14 cellular contexts compared by ENCODE assay signal in the genomic region with DNA sequence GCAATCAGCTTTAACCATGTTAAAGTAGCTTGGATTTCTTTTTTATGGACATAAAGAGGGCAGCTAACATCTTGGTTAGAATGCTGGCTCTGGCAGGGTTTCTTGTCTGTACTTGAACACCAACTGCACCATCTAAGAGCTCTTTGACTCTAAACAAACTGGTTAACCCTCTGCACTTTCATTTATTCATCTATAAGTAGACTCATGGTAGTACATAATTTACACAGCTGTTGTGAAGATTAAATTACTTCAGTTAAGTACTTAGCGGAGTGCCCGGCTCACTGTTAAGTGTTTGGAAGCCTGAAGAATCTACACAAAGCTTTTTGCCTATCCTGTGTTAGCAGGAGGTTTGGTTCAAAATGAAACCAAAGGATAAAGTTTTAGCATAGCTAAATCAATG.
DNase-seq lines count a peak whose midpoint lies in the region; ATAC-seq, FAIRE-seq and TF ChIP-seq lines count a peak whose summit lies in the region.
"Had no signal": no experiment of that assay in that cellular context is flagged by ENCODE, and none has a peak within 500 bp of the region (broad histone marks: within the 10 kb centered on the region; RNA-seq: fewer than 3 reads in every experiment).

No MANE protein-coding gene starts in this region.

- H2AFZ ChIP-seq in keratinocyte (ENCODE audit: control insufficient read depth, low read length), result peak overlapping the region; percentile 39
- H2AFZ ChIP-seq: GM23248 had no signal

- DNase-seq in DMS53 (lab: John Stamatoyannopoulos, UW) (peak; percentile 89), NCI-H1092 treated with DMSO at 0.1 percent for 48 hours (lab: John Stamatoyannopoulos, UW) (peak; percentile 65), NCI-H510A (lab: John Stamatoyannopoulos, UW) (peak; percentile 68), keratinocyte (ENCODE audit: low read depth, low spot score) (no peak), T-helper 9 cell (no peak)
- no peak for DNase-seq in activated effector memory CD4-positive, alpha-beta T cell treated with anti-CD3 and anti-CD28 coated beads, Interleukin-2, amount 50 U/mL, for 16 hours
- DNase-seq: GM23248, NCI-H1694, NCI-H345, T-cell had no signal

- no peaks in the 10 kb centered on the region for H3K79me2 ChIP-seq in keratinocyte (ENCODE audit: control insufficient read depth, insufficient read depth, low read length)

- dilution Hi-C loops in keratinocyte (cut with MboI; ENCODE audit: extremely low pct_ligation_motif_present, low sequenced_read_pairs), result no loop called here

- no peak for FAIRE-seq in keratinocyte (lab: Jason Lieb, UNC)
- FAIRE-seq: G401.6, GM12891 had no signal

- peaks cover 12% of the 10 kb centered on the region for H3K4me1 ChIP-seq in keratinocyte (ENCODE audit: control insufficient read depth, extremely low read depth, insufficient read depth, low read length)
- H3K4me1 ChIP-seq: BLaER1 had no signal

- no peak overlapping the region for H3K27ac ChIP-seq in keratinocyte (ENCODE audit: control insufficient read depth, insufficient read depth, low read length)
- H3K27ac ChIP-seq: BLaER1, GM23248 had no signal

- H3K36me3 ChIP-seq in keratinocyte (ENCODE audit: control insufficient read depth in 2 of 2, extremely low read depth in 1 of 2, insufficient read depth in 2 of 2, low read length in 2 of 2), result no peaks in the 10 kb centered on the region
- H3K36me3 ChIP-seq: BLaER1 had no signal

- no peak overlapping the region for H3K4me2 ChIP-seq in keratinocyte (ENCODE audit: control insufficient read depth, extremely low read depth, insufficient read depth, low read depth, low read length)
- H3K4me2 ChIP-seq: BLaER1 had no signal

- no peaks in the 10 kb centered on the region for H3K9me1 ChIP-seq in keratinocyte (ENCODE audit: control insufficient read depth, extremely low read depth, insufficient read depth, low read length)

- H3K4me3 ChIP-seq in keratinocyte (ENCODE audit: control insufficient read depth in 2 of 3, extremely low read depth in 1 of 3, insufficient read depth in 2 of 3, low read depth in 1 of 3, low read length in 3 of 3), result no peak overlapping the region
- H3K4me3 ChIP-seq: BLaER1, GM23248 had no signal

- no peak for TF ChIP-seq CTCF in keratinocyte (optimal IDR thresholded peaks at IDR 0.05 in 1 of 3, IDR thresholded peaks at IDR 0.05 in 1 of 3, conservative IDR thresholded peaks at IDR 0.05 in 1 of 3; ENCODE audit: extremely low read depth in 1 of 3, insufficient read depth in 2 of 3, low read length in 3 of 3)

- no peak for ATAC-seq in GM18519 (IDR thresholded peaks at IDR 0.05; ENCODE audit: low FRiP score, unreplicated experiment)
- ATAC-seq: T-cell had no signal

- no peaks in the 10 kb centered on the region for H4K20me1 ChIP-seq in keratinocyte (ENCODE audit: control insufficient read depth, extremely low read depth, insufficient read depth, low read length)
- H4K20me1 ChIP-seq: BLaER1 had no signal

- H3K9me3 ChIP-seq in keratinocyte (ENCODE audit: control insufficient read depth, low read depth, low read length), result no peaks in the 10 kb centered on the region
- H3K9me3 ChIP-seq: BLaER1 had no signal

- no peaks in the 10 kb centered on the region for H3K27me3 ChIP-seq in keratinocyte (ENCODE audit: control insufficient read depth, extremely low read depth, insufficient read depth, low read length)
- H3K27me3 ChIP-seq: BLaER1 had no signal

- no peak overlapping the region for H3K9ac ChIP-seq in keratinocyte (ENCODE audit: control insufficient read depth, extremely low read depth, insufficient read depth, low read length)
- H3K9ac ChIP-seq: BLaER1, GM23248 had no signal

Comparison
In these comparisons a context has a peak if more than half of its experiments do, and no peak if none do; other contexts are left out.
1. DNase-seq: peak in DMS53 (single experiment), NCI-H1092 treated with DMSO at 0.1 percent for 48 hours (single experiment) and NCI-H510A (single experiment); none in keratinocyte (single experiment), activated effector memory CD4-positive, alpha-beta T cell treated with anti-CD3 and anti-CD28 coated beads, Interleukin-2, amount 50 U/mL, for 16 hours (single experiment) and T-helper 9 cell (single experiment).